ENCODE assay signal across 8 cellular contexts in genomic region chr2:9261231-9261883, GRCh38. TPM values are rescaled to one million over a fixed set of nuclear protein-coding genes. Genes with fewer than 3 reads are reported as not detected.
A peak's percentile ranks its signal among the peaks of the same experiment; 100 is the strongest.
DNase-seq lines count a peak whose midpoint lies in the region; ATAC-seq and TF ChIP-seq lines count a peak whose summit lies in the region.

No MANE protein-coding gene starts in this region.

- H3K9ac ChIP-seq in stomach smooth muscle (ENCODE audit: low read length in 2 of 2) (no peak overlapping the region), Karpas-422 (ENCODE audit: low read length) (no peak overlapping the region)

- H2AFZ ChIP-seq in Karpas-422 (ENCODE audit: low read length), result no peak overlapping the region

- no peaks in the 10 kb centered on the region for H3K9me3 Mint-ChIP-seq in HFFc6

- H3K4me1 ChIP-seq in left lung (peaks cover 41 to 74% of the 10 kb centered on the region in 2 donors), stomach smooth muscle (ENCODE audit: control insufficient read depth, insufficient read depth, low read length) (peaks cover 61% of the 10 kb centered on the region), Karpas-422 (ENCODE audit: low read length) (no peaks in the 10 kb centered on the region)

- H3K27me3 ChIP-seq in left lung (no peaks in the 10 kb centered on the region), stomach smooth muscle (ENCODE audit: control insufficient read depth in 1 of 2, insufficient read depth in 2 of 2, low read length in 2 of 2) (no peaks in the 10 kb centered on the region), Karpas-422 (ENCODE audit: low read length) (no peaks in the 10 kb centered on the region)

- H3K27ac Mint-ChIP-seq in HFFc6, result peak overlapping the region; percentile 63

- no peaks in the 10 kb centered on the region for H3K27me3 Mint-ChIP-seq in HFFc6 (ENCODE audit: insufficient read depth)

- no peaks in the 10 kb centered on the region for H3K36me3 ChIP-seq in left lung
- H3K36me3 ChIP-seq in stomach smooth muscle (ENCODE audit: control insufficient read depth in 2 of 2, insufficient read depth in 2 of 2, low read length in 2 of 2), result no peaks in the 10 kb centered on the region
- H3K36me3 ChIP-seq in Karpas-422 (ENCODE audit: insufficient read depth, low read length), result no peaks in the 10 kb centered on the region

- H3K27ac ChIP-seq in cingulate gyrus (ENCODE audit: low read depth, low read length) (peak overlapping the region; percentile 88), left lung (peak overlapping the region; percentile 74 to 77), stomach smooth muscle (ENCODE audit: low read length) (peak overlapping the region; percentile 58), Karpas-422 (ENCODE audit: low read length) (no peak overlapping the region)

- no peak for TF ChIP-seq CTCF in HFFc6 (IDR thresholded peaks at IDR 0.05)
- no peak for TF ChIP-seq CTCF in left lung (IDR thresholded peaks at IDR 0.05)

- intact Hi-C loops in left lung (cut with DNase I) (no loop called here), posterior cingulate gyrus (cut with DNase I) (no loop called here)

- no peak overlapping the region for H3K4me3 Mint-ChIP-seq in HFFc6

- peak; percentile 74 for ATAC-seq in left lung
- no peak for ATAC-seq in GM18909 (IDR thresholded peaks at IDR 0.05; ENCODE audit: poor library complexity, unreplicated experiment)

- no peaks in the 10 kb centered on the region for H3K9me2 ChIP-seq in Karpas-422 (replicated peaks; ENCODE audit: insufficient read depth, low read length)

- no peak overlapping the region for H3K4me2 ChIP-seq in Karpas-422 (ENCODE audit: low read depth, low read length, poor library complexity, severe bottlenecking)

- H3K4me3 ChIP-seq in left lung (no peak overlapping the region), stomach smooth muscle (ENCODE audit: low read length in 2 of 2) (no peak overlapping the region), Karpas-422 (ENCODE audit: low read length) (no peak overlapping the region)

- peaks cover 2% of the 10 kb centered on the region; the same call in 1 of the 2 replicates for H3K36me3 Mint-ChIP-seq in HFFc6 (ENCODE audit: low read depth)

- no peaks in the 10 kb centered on the region for H3K79me2 ChIP-seq in Karpas-422 (ENCODE audit: low read length)

- H3K4me1 Mint-ChIP-seq in HFFc6 (ENCODE audit: low read depth), result peaks cover 89% of the 10 kb centered on the region

- DNase-seq in HFFc6 (no peak), left lung (peak in 1 of 2 donors; percentile 65), posterior cingulate gyrus (no peak), Karpas-422 (no peak), putamen (ENCODE audit: low spot score) (no peak)

- no peaks in the 10 kb centered on the region for H4K20me1 ChIP-seq in Karpas-422 (ENCODE audit: insufficient read depth, low read depth, low read length)

- H3K9me3 ChIP-seq in left lung (no peaks in the 10 kb centered on the region), stomach smooth muscle (ENCODE audit: control insufficient read depth in 2 of 2, low read length in 2 of 2) (no peaks in the 10 kb centered on the region), Karpas-422 (ENCODE audit: low read length) (no peaks in the 10 kb centered on the region)

RNA-seq across cellular contexts. Expression of gene ASAP2, which starts 54.7 kb away (rescaled TPM):
- total RNA-seq in HFFc6 (2021; fragmentation: NEBNext Ultra II Directional; extraction: Animal tissue kit (Norgen Biotek cat#: 25700)), result 10 to 100 TPM; 31.2 to 37.4 (median 34.3) TPM
- 10 to 100 TPM; 21.1 to 27.3 TPM for total RNA-seq in left lung
- not detected in 2 replicates for total RNA-seq in Karpas-422 (2014; rRNA removed; shearing (Covaris generic); ENCODE audit: low replicate concordance)

Comparison
In these comparisons a context has a peak if more than half of its experiments do, and no peak if none do; other contexts are left out.
1. RNA of gene ASAP2, which starts 54.7 kb away (total RNA-seq): 31.2 to 37.4 TPM in HFFc6 and 21.1 to 27.3 TPM in left lung; not detected in Karpas-422; every median in the first group is over 10 times any median in the second.